In genomic region chr3:55873523-55874254, GRCh38 we compare ENCODE assay signal across 22 cellular contexts.
DNase-seq lines count a peak whose midpoint lies in the region; ATAC-seq, FAIRE-seq and TF ChIP-seq lines count a peak whose summit lies in the region.
"Had no signal": no experiment of that assay in that cellular context is flagged by ENCODE, and none has a peak within 500 bp of the region (broad histone marks: within the 10 kb centered on the region; RNA-seq: fewer than 3 reads in every experiment).

No MANE protein-coding gene starts in this region.

- H3K36me3 ChIP-seq in HepG2 (replicated peaks in 1 of 2; ENCODE audit: control insufficient read depth in 1 of 2, insufficient read depth in 2 of 2, low read length in 2 of 2) (no peaks in the 10 kb centered on the region), right atrium auricular region (no peaks in the 10 kb centered on the region)

- CTCF ChIA-PET in HepG2 (lab: Yijun Ruan, JAX; ENCODE audit: low intra/inter-chr PET ratio, low total read pairs) = no interaction called here

- TF ChIP-seq CTCF in HepG2 (CRISPR knock-in tag; IDR thresholded peaks at IDR 0.05) (no peak), right atrium auricular region (IDR thresholded peaks at IDR 0.05) (no peak)

- H3K79me2 ChIP-seq in HepG2 (ENCODE audit: insufficient read depth, low read length) = no peaks in the 10 kb centered on the region

- no peaks in the 10 kb centered on the region for H4K20me1 ChIP-seq in HepG2 (ENCODE audit: insufficient read depth, low read length)

- H3K9ac ChIP-seq in HepG2 (ENCODE audit: insufficient read depth, low read depth, low read length) = no peak overlapping the region

- H3K9me3 ChIP-seq in HepG2 (ENCODE audit: low read length) = no peaks in the 10 kb centered on the region
- no peaks in the 10 kb centered on the region for H3K9me3 ChIP-seq in right atrium auricular region

- POLR2A ChIA-PET in HepG2 (lab: Yijun Ruan, JAX) = no interaction called here

- no peak for TF ChIP-seq RAD21 in HepG2 (CRISPR knock-in tag; IDR thresholded peaks at IDR 0.05)

- H3K4me2 ChIP-seq in HepG2 (ENCODE audit: low read depth, low read length) = no peak overlapping the region

- H3K27ac ChIP-seq in HepG2 (ENCODE audit: extremely low read length, insufficient read depth, low read length) = no peak overlapping the region
- no peak overlapping the region for H3K27ac ChIP-seq in right atrium auricular region
- H3K27ac ChIP-seq: VCaP had no signal

- no peak for TF ChIP-seq EP300 in HepG2 (IDR thresholded peaks at IDR 0.05; ENCODE audit: low read depth in 2 of 2, low read length in 2 of 2)
- TF ChIP-seq EP300 in HepG2 (CRISPR knock-in tag; IDR thresholded peaks at IDR 0.05; ENCODE audit: borderline replicate concordance) = no peak

- no peak for TF ChIP-seq POLR2A in HepG2 (IDR thresholded peaks at IDR 0.05; ENCODE audit: insufficient read depth in 1 of 2, low read depth in 2 of 2, low read length in 2 of 2)

- 0% methylated on average over 1 of the region's 1 CpG for WGBS in HepG2 (ENCODE audit: low lambda C conversion rate)

- in situ Hi-C loops in HepG2 (cut with HindIII; ENCODE audit: extremely low pct_ligation_motif_present, low pct_unique_long_range_greater_than_20kb) = no loop called here

- intact Hi-C loops in HepG2 (cut with micrococcal nuclease; ENCODE audit: unreplicated experiment) = no loop called here

- no peak for FAIRE-seq in HepG2 (lab: Jason Lieb, UNC)
- FAIRE-seq: endothelial cell of umbilical vein had no signal

- ATAC-seq in HepG2 (peak; percentile 30; the same call in 1 of the 3 replicates), GM18873 (IDR thresholded peaks at IDR 0.05; ENCODE audit: low FRiP score, unreplicated experiment) (no peak)
- ATAC-seq: CD8-positive, alpha-beta T cell; left cardiac atrium had no signal

- DNase-seq in DMS53 treated with DMSO at 0.1 percent for 48 hours (lab: John Stamatoyannopoulos, UW; ENCODE audit: unreplicated experiment) (peak; percentile 59), NCI-H69 (lab: John Stamatoyannopoulos, UW) (peak; percentile 10), dedifferentiated amniotic fluid mesenchymal stem cell (ENCODE audit: extremely low spot score) (peak; percentile 31), HepG2 (ENCODE audit: low spot score) (peak; percentile 4), NCI-H446 (lab: John Stamatoyannopoulos, UW) (no peak), right atrium auricular region (ENCODE audit: low spot score) (no peak)
- no peak for DNase-seq in effector CD8-positive, alpha-beta T cell (lab: John Stamatoyannopoulos, UW)
- DNase-seq: activated CD4-positive, alpha-beta T cell treated with anti-CD3 and anti-CD28 coated beads, Interleukin-2, amount 50 U/mL, for 1 hour; activated CD8-positive, alpha-beta memory T cell treated with anti-CD3 and anti-CD28 coated beads, Interleukin-2, amount 50 U/mL, for 4 hours; activated naive CD8-positive, alpha-beta T cell treated with anti-CD3 and anti-CD28 coated beads, Interleukin-2, amount 10 ng/mL, durations not matched to agents 7 days and 5 days; CD8-positive, alpha-beta T cell; dermis blood vessel endothelial cell; DMS79 treated with DMSO at 0.1 percent for 48 hours; H7; left cardiac atrium; NCI-H1105; NCI-H526 treated with DMSO at 0.1 percent for 48 hours; posterior cingulate gyrus; stimulated activated naive CD4-positive, alpha-beta T cell had no signal

- H3K27me3 ChIP-seq in HepG2 (ENCODE audit: control insufficient read depth in 1 of 2, insufficient read depth in 2 of 2, low read length in 2 of 2) (no peaks in the 10 kb centered on the region), right atrium auricular region (no peaks in the 10 kb centered on the region)

- H3K4me1 ChIP-seq in HepG2 (ENCODE audit: insufficient read depth, low read length) = no peaks in the 10 kb centered on the region
- H3K4me1 ChIP-seq in right atrium auricular region = no peaks in the 10 kb centered on the region

- no peak overlapping the region for H3K4me3 ChIP-seq in HepG2 (replicated peaks in 1 of 3; ENCODE audit: insufficient read depth in 1 of 3, low read depth in 2 of 3, low read length in 3 of 3)
- no peak overlapping the region for H3K4me3 ChIP-seq in right atrium auricular region

- BruUV-seq in HepG2 (replicated peaks; lab: Mats Ljungman, UMichigan) = no TSS peak

- H2AFZ ChIP-seq in HepG2 (ENCODE audit: low read length) = no peak overlapping the region

TF ChIP-seq in HepG2, 621 proteins besides CTCF, POLR2A, EP300 and RAD21:
- TF ChIP-seq RAD51 (IDR thresholded peaks at IDR 0.05; ENCODE audit: borderline replicate concordance) = no peak
- 0 out of 2 replicates have a peak, but pooled peaks have one; percentile 17 for TF ChIP-seq FOSL2 (CRISPR knock-in tag; IDR thresholded peaks at IDR 0.05)
- TF ChIP-seq ATF4 (CRISPR knock-in tag; IDR thresholded peaks at IDR 0.05) = 0 out of 4 replicates have a peak, but pooled peaks of 1 of the 2 experiments have one; percentile 19
- TF ChIP-seq RNF219 (CRISPR knock-in tag; IDR thresholded peaks at IDR 0.05) = no peak
TF ChIP-seq in HepG2: peak in this region for 2.

Comparison
In these comparisons a context has a peak if more than half of its experiments do, and no peak if none do; other contexts are left out.
1. DNase-seq: peak in DMS53 treated with DMSO at 0.1 percent for 48 hours (single experiment), NCI-H69 (single experiment), dedifferentiated amniotic fluid mesenchymal stem cell (single experiment) and HepG2 (single experiment); none in effector CD8-positive, alpha-beta T cell (single experiment), NCI-H446 (0 of 2) and right atrium auricular region (single experiment).